Comparison of ENCODE assay signal across 33 cellular contexts in the genomic region with DNA sequence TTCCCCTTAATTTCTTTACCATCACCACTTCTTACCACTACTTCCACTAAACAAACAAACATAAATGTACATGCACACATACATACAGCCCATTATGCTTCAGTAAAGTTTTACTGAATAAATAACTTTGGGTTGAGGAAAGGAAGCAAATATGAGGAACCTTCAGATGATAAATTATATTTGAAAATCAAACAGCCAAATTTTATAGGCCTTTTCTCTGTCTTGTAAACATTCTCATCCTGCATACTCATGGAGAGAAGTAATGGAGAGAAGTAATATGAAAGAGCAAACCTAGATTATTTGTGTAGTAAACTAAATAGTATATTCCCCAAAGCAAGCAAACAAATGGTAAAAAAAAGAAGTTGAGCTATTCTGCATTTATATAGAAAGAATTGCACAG.
"Had no signal": no experiment of that assay in that cellular context is flagged by ENCODE, and none has a peak within 500 bp of the region (broad histone marks: within the 10 kb centered on the region; RNA-seq: fewer than 3 reads in every experiment).

No MANE protein-coding gene starts in this region.

- DNase-seq: Karpas-422, Kasumi-1, MG63, MM.1S, MV-4-11, NCI-H1048, NCI-H1092, NCI-H1105, NCI-H1105 treated with DMSO at 0.1 percent for 48 hours, NCI-H1417, NCI-H1417 treated with DMSO at 0.1 percent for 48 hours, NCI-H1436, NCI-H1436 treated with DMSO at 0.1 percent for 48 hours, NCI-H146, NCI-H1694, NCI-H1694 treated with DMSO at 0.1 percent for 48 hours, NCI-H187, NCI-H187 treated with DMSO at 0.1 percent for 48 hours, NCI-H1930, NCI-H2029, NCI-H2081, NCI-H2081 treated with DMSO at 0.1 percent for 48 hours, NCI-H2107, NCI-H2171, NCI-H2171 treated with DMSO at 0.1 percent for 48 hours, NCI-H2227 treated with DMSO at 0.1 percent for 48 hours, NCI-H226, NCI-H345, NCI-H446, NCI-H446 treated with DMSO at 0.1 percent for 48 hours, NCI-H510A, NCI-H524, NCI-H524 treated with DMSO at 0.1 percent for 48 hours had no signal

- H3K4me3 ChIP-seq: MG63 had no signal
